18 cellular contexts compared by ENCODE assay signal in genomic region chr15:35260961-35261360, GRCh38.
"Had no signal": no experiment of that assay in that cellular context is flagged by ENCODE, and none has a peak within 500 bp of the region (broad histone marks: within the 10 kb centered on the region; RNA-seq: fewer than 3 reads in every experiment).

No MANE protein-coding gene starts in this region.

- DNase-seq: colonic mucosa; dermis blood vessel endothelial cell; erythroblast; foreskin melanocyte; heart left ventricle; hypothalamus; islet precursor cell; left cardiac atrium; mesendoderm; naive thymus-derived CD4-positive, alpha-beta T cell; psoas muscle; stimulated activated naive CD4-positive, alpha-beta T cell; stomach; substantia nigra; transverse colon had no signal

- H3K4me1 Mint-ChIP-seq: naive thymus-derived CD4-positive, alpha-beta T cell had no signal

- H3K36me3 ChIP-seq: colonic mucosa, heart left ventricle, neutrophil, stomach, thoracic aorta, transverse colon had no signal

- H3K27me3 ChIP-seq: colonic mucosa, heart left ventricle, neutrophil, stomach, transverse colon had no signal

- H3K9me3 Mint-ChIP-seq: naive thymus-derived CD4-positive, alpha-beta T cell had no signal

- ATAC-seq: heart left ventricle; left cardiac atrium; naive thymus-derived CD4-positive, alpha-beta T cell; psoas muscle; sciatic nerve had no signal

- H3K4me1 ChIP-seq: colonic mucosa, heart left ventricle, psoas muscle, stomach, transverse colon had no signal

- H3K9me3 ChIP-seq: colonic mucosa, heart left ventricle, neutrophil, psoas muscle, stomach, thoracic aorta, transverse colon had no signal

- H3K27ac Mint-ChIP-seq: naive thymus-derived CD4-positive, alpha-beta T cell had no signal

- H3K27ac ChIP-seq: colonic mucosa, heart left ventricle, neutrophil, psoas muscle, stomach, thoracic aorta, transverse colon had no signal

- H3K27me3 Mint-ChIP-seq: naive thymus-derived CD4-positive, alpha-beta T cell had no signal

- H3K36me3 Mint-ChIP-seq: naive thymus-derived CD4-positive, alpha-beta T cell had no signal

- H3K4me3 ChIP-seq: colonic mucosa, heart left ventricle, psoas muscle, stomach, thoracic aorta, transverse colon had no signal

- H3K4me3 Mint-ChIP-seq: naive thymus-derived CD4-positive, alpha-beta T cell had no signal
